In the genomic region with DNA sequence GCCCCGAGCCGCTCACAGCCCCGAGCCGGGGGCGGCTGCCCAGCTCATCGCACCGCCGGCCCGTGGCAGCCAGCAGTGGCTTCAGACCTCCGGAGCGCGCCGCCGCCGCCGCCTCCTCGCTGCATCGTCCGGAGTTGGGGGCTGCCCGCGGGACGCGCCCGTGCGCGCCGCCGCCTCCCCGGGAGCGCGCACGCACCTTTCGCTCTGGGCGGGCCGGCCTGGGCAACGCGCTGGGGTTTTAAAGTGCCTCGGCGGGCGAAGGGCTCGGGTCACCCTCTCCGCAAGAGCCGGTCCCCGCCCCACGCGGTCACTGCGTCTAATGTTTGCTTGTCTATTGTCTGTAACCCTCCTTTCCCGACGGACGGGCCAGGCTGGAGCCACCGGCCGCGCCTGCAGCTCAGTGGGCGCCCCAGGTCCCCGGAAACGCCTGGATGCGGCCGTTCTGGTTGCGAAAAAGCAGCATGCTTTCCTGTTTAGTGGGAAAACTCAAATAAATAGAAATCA, we compare ENCODE assay signal across 8 cellular contexts. TPM values are rescaled to one million over a fixed set of nuclear protein-coding genes. Genes with fewer than 3 reads are reported as not detected.
DNase-seq lines count a peak whose midpoint lies in the region; ATAC-seq and TF ChIP-seq lines count a peak whose summit lies in the region.

A gene (minus strand): TSS at position 143 of the 504 bp plus-strand sequence. CDS start 205 bp downstream, outside the sequence.

- H3K4me1 Mint-ChIP-seq in T-helper 17 cell: peaks cover 37% of the 10 kb centered on the region

- H3K4me3 ChIP-seq in right atrium auricular region: peak within 1 kb of the TSS; percentile 82 to 84
- H3K4me3 ChIP-seq in uterus: peak within 1 kb of the TSS; percentile 70 to 96

- H3K27ac ChIP-seq in angular gyrus (ENCODE audit: low read depth, low read length): peak within 1 kb of the TSS; percentile 72
- peak within 1 kb of the TSS; percentile 88 to 90 for H3K27ac ChIP-seq in right atrium auricular region
- peak within 1 kb of the TSS; percentile 96 to 97 for H3K27ac ChIP-seq in uterus

- peaks cover 4% of the 10 kb centered on the region for H3K36me3 Mint-ChIP-seq in T-helper 17 cell (ENCODE audit: low read depth)

- H3K9me3 ChIP-seq in T-helper 17 cell (ENCODE audit: control insufficient read depth, low read length, poor library complexity, severe bottlenecking) (no peaks in the 10 kb centered on the region), right atrium auricular region (no peaks in the 10 kb centered on the region), uterus (no peaks in the 10 kb centered on the region)

- in situ Hi-C loops in GM13977 (cut with MboI; ENCODE audit: low pct_unique_long_range_greater_than_20kb, low sequenced_read_pairs, unreplicated experiment): no loop called here

- peak within 1 kb of the TSS; percentile 93 for H3K27ac Mint-ChIP-seq in T-helper 17 cell

- ATAC-seq in HG02840 (IDR thresholded peaks at IDR 0.05; ENCODE audit: low FRiP score, unreplicated experiment) (peak; percentile 72), T-helper 17 cell (peak; percentile 87)

- TF ChIP-seq CTCF in GM13977 (IDR thresholded peaks at IDR 0.05; ENCODE audit: extremely low read depth, insufficient read depth, missing control alignments): no peak
- TF ChIP-seq CTCF in right atrium auricular region (IDR thresholded peaks at IDR 0.05): no peak
- TF ChIP-seq CTCF in uterus (IDR thresholded peaks at IDR 0.05): no peak

- peak within 1 kb of the TSS; percentile 98 for H3K4me3 Mint-ChIP-seq in T-helper 17 cell

- H3K27me3 ChIP-seq in right atrium auricular region (no peaks in the 10 kb centered on the region), uterus (no peaks in the 10 kb centered on the region)

- no peaks in the 10 kb centered on the region for H3K27me3 Mint-ChIP-seq in T-helper 17 cell

- DNase-seq in GM13977 (ENCODE audit: low spot score): peak; percentile 92
- DNase-seq in NCI-H1436 treated with DMSO at 0.1 percent for 48 hours (lab: John Stamatoyannopoulos, UW): peak; percentile 38
- DNase-seq in T-helper 17 cell: peak; percentile 63 to 69 (median 65)
- DNase-seq in right atrium auricular region (ENCODE audit: low spot score): peak; percentile 78
- peak; percentile 75 for DNase-seq in putamen (ENCODE audit: low spot score)
- peak; percentile 67 to 83 for DNase-seq in uterus

- no peaks in the 10 kb centered on the region for H3K36me3 ChIP-seq in right atrium auricular region
- H3K36me3 ChIP-seq in uterus: no peaks in the 10 kb centered on the region

- intact Hi-C loops in uterus (cut with DNase I; ENCODE audit: low total_unique reads): no loop called here

- peak; percentile 56 to 86 for TF ChIP-seq POLR2A in uterus (IDR thresholded peaks at IDR 0.05)

- peaks cover 0 to 44% of the 10 kb centered on the region in 2 donors for H3K4me1 ChIP-seq in right atrium auricular region
- peaks cover 0 to 10% of the 10 kb centered on the region in 2 donors for H3K4me1 ChIP-seq in uterus

RNA-seq across cellular contexts. Expression of the gene that starts here (rescaled TPM):
- 10 to 100 TPM; 42.9 to 44.9 TPM for total RNA-seq in T-helper 17 cell
- total RNA-seq in right atrium auricular region: 10 to 100 TPM; 46.2 to 61.0 TPM
- total RNA-seq in uterus: 100 to 1,000 TPM in 3 of 4 donors, 10 to 100 TPM in 1; 54.3 to 225 (median 138) TPM

Comparison
In these comparisons a context has a peak if more than half of its experiments do, and no peak if none do; other contexts are left out.
1. Peak in every context shown above with its lines: DNase-seq, ATAC-seq, H3K4me3 ChIP-seq and H3K27ac ChIP-seq.
2. DNase-seq: peak in every context shown above with its lines; median percentile 92 in GM13977; 78 in right atrium auricular region; 75 in putamen; 75 in uterus; 65 in T-helper 17 cell; 38 in NCI-H1436 treated with DMSO at 0.1 percent for 48 hours.